8 cellular contexts compared by ENCODE assay signal in genomic region chr16:85151603-85152413, GRCh38. TPM values are rescaled to one million over a fixed set of nuclear protein-coding genes. Genes with fewer than 3 reads are reported as not detected.
A peak's percentile ranks its signal among the peaks of the same experiment; 100 is the strongest.
DNase-seq lines count a peak whose midpoint lies in the region; TF ChIP-seq lines count a peak whose summit lies in the region.

No MANE protein-coding gene starts in this region.

- H3K4me1 ChIP-seq in HEK293 (ENCODE audit: control insufficient read depth, insufficient read depth, low read length) = 0 out of 2 replicates have a peak, but pooled peaks cover 2% of the 10 kb centered on the region

- H3K4me3 ChIP-seq in HEK293 (ENCODE audit: low read depth, low read length) = no peak overlapping the region

- CTCF ChIA-PET in HEK293 (lab: Yijun Ruan, JAX) = no interaction called here

- DNase-seq in amygdala (lab: John Stamatoyannopoulos, UW) (peak in 37 of 56 donors; percentile 12 to 78 (median 47)), iPS-NIHi11 (ENCODE audit: low spot score) (peak; percentile 62), stromal cell of bone marrow (ENCODE audit: low read depth) (peak; percentile 42), occipital lobe (lab: John Stamatoyannopoulos, UW) (no peak), D341Med (ENCODE audit: low spot score) (no peak), NCI-H2029 treated with DMSO at 0.1 percent for 48 hours (lab: John Stamatoyannopoulos, UW) (no peak)
- DNase-seq in activated CD8-positive, alpha-beta memory T cell treated with anti-CD3 and anti-CD28 coated beads, Interleukin-2, amount 50 U/mL, for 4 hours = no peak

- no peaks in the 10 kb centered on the region for H3K9me3 ChIP-seq in HEK293 (ENCODE audit: control insufficient read depth, insufficient read depth, low read depth, low read length)

- TF ChIP-seq CTCF in HEK293 (tag by site-specific recombination; IDR thresholded peaks at IDR 0.05) = no peak

- no peak overlapping the region for H3K27ac ChIP-seq in HEK293 (ENCODE audit: extremely low read depth, low read depth, low read length)

- POLR2A ChIA-PET in HEK293 (lab: Yijun Ruan, JAX) = interaction anchor here (0.9 kb wide), 1 partner anchor 9 kb away, joined by 3 read pairs; no protein-coding TSS in a partner anchor

- H3K36me3 ChIP-seq in HEK293 (ENCODE audit: control insufficient read depth in 2 of 2, insufficient read depth in 1 of 2, low read length in 2 of 2) = no peaks in the 10 kb centered on the region

TF ChIP-seq in HEK293, 187 proteins besides CTCF, POLR2A, EP300 and RAD21 (continues in another document):
- TF ChIP-seq ZNF280D (tag by site-specific recombination; IDR thresholded peaks at IDR 0.05) (no peak), ZNF174 (tag by site-specific recombination; IDR thresholded peaks at IDR 0.05) (no peak), SCRT2 (tag by site-specific recombination; IDR thresholded peaks at IDR 0.05) (no peak), ZNF514 (tag by site-specific recombination; IDR thresholded peaks at IDR 0.05) (no peak), ZBTB17 (tag by site-specific recombination; IDR thresholded peaks at IDR 0.05) (peak; percentile 56), ZNF747 (tag by site-specific recombination; IDR thresholded peaks at IDR 0.05) (no peak), FEZF1 (tag by site-specific recombination; IDR thresholded peaks at IDR 0.05) (0 out of 2 replicates have a peak, but pooled peaks have one; percentile 25), ZNF518A (tag by site-specific recombination; conservative IDR thresholded peaks at IDR 0.05; ENCODE audit: low read depth) (no peak), SETDB1 (IDR thresholded peaks at IDR 0.05; ENCODE audit: insufficient read length, low read length) (no peak), ZNF704 (tag by site-specific recombination; IDR thresholded peaks at IDR 0.05) (no peak), PATZ1 (tag by site-specific recombination; IDR thresholded peaks at IDR 0.05) (peak; percentile 48), ZSCAN5A (tag by site-specific recombination; IDR thresholded peaks at IDR 0.05) (no peak), ZNF148 (tag by site-specific recombination; IDR thresholded peaks at IDR 0.05; ENCODE audit: borderline replicate concordance) (no peak)

RNA-seq across cellular contexts. Expression of gene CIBAR2, which starts 39.5 kb away (rescaled TPM):
- total RNA-seq in occipital lobe = not detected

Comparison
In these comparisons a context has a peak if more than half of its experiments do, and no peak if none do; other contexts are left out.
1. DNase-seq: peak in amygdala (37 of 56), iPS-NIHi11 (single experiment) and stromal cell of bone marrow (single experiment); none in occipital lobe (single experiment), D341Med (single experiment), NCI-H2029 treated with DMSO at 0.1 percent for 48 hours (single experiment) and activated CD8-positive, alpha-beta memory T cell treated with anti-CD3 and anti-CD28 coated beads, Interleukin-2, amount 50 U/mL, for 4 hours (single experiment).